In genomic region chr18:67926929-67927864, GRCh38 we compare ENCODE assay signal across 17 cellular contexts.
"Had no signal": no experiment of that assay in that cellular context is flagged by ENCODE, and none has a peak within 500 bp of the region (broad histone marks: within the 10 kb centered on the region; RNA-seq: fewer than 3 reads in every experiment).

No MANE protein-coding gene starts in this region.

- H3K27me3 Mint-ChIP-seq: activated naive CD8-positive, alpha-beta T cell; central memory CD8-positive, alpha-beta T cell; naive B cell had no signal

- H3K9me3 ChIP-seq: left ventricle myocardium inferior, ovary, thoracic aorta, upper lobe of right lung had no signal

- ATAC-seq: upper lobe of right lung had no signal

- H3K9me3 Mint-ChIP-seq: central memory CD8-positive, alpha-beta T cell had no signal

- H3K36me3 ChIP-seq: brain microvascular endothelial cell, left ventricle myocardium inferior, ovary, thoracic aorta, upper lobe of right lung had no signal

- H3K4me3 Mint-ChIP-seq: activated naive CD8-positive, alpha-beta T cell; central memory CD8-positive, alpha-beta T cell; naive B cell had no signal

- H3K36me3 Mint-ChIP-seq: activated naive CD8-positive, alpha-beta T cell; naive B cell had no signal

- H3K27ac Mint-ChIP-seq: activated naive CD8-positive, alpha-beta T cell; naive B cell had no signal

- DNase-seq: activated CD4-positive, alpha-beta T cell treated with anti-CD3 and anti-CD28 coated beads, Interleukin-2, amount 50 U/mL, for 1 hour; activated CD8-positive, alpha-beta memory T cell treated with anti-CD3 and anti-CD28 coated beads for 24 hours; activated gamma-delta T cell treated with Interleukin-2 at 50 U/mL for 16 hours; brain microvascular endothelial cell; cortex of kidney; effector CD4-positive, alpha-beta T cell; glutamatergic neuron; hypothalamus; left ventricle myocardium inferior; naive B cell; ovary; stimulated activated CD4-positive, alpha-beta T cell treated with anti-CD3 and anti-CD28 coated beads, Interleukin-12 subunit alpha, Interleukin-12 subunit beta, amount 100 ng/mL, for 4 hours; stimulated activated CD4-positive, alpha-beta T cell treated with anti-CD3 and anti-CD28 coated beads, Interleukin-2, amount 100 ng/mL, for 24 hours; upper lobe of right lung had no signal

- H3K4me1 ChIP-seq: left ventricle myocardium inferior, upper lobe of right lung had no signal

- H3K27ac ChIP-seq: brain microvascular endothelial cell, left ventricle myocardium inferior, ovary, thoracic aorta, upper lobe of right lung had no signal

- H3K27me3 ChIP-seq: brain microvascular endothelial cell, ovary, upper lobe of right lung had no signal

- H3K4me1 Mint-ChIP-seq: central memory CD8-positive, alpha-beta T cell; naive B cell had no signal

- H3K4me3 ChIP-seq: left ventricle myocardium inferior, ovary, thoracic aorta, upper lobe of right lung had no signal
